In genomic region chr1:171313835-171314320, GRCh38 we compare ENCODE assay signal across 8 cellular contexts. TPM values are rescaled to one million over a fixed set of nuclear protein-coding genes. Genes with fewer than 3 reads are reported as not detected.
DNase-seq lines count a peak whose midpoint lies in the region; ATAC-seq and TF ChIP-seq lines count a peak whose summit lies in the region.

TSS of gene FMO4 (plus strand) at chr1:171314183. CDS start at chr1:171319826, 5,643 bp downstream.

- TF ChIP-seq CTCF in liver (IDR thresholded peaks at IDR 0.05; ENCODE audit: low read depth, low read length, missing input control) = peak; percentile 93

- H3K36me3 ChIP-seq in BLaER1 treated with 17β-estradiol and CSF1 and Interleukin-3, amounts not matched to agents 10 nM and 100 nM = no peaks in the 10 kb centered on the region
- peaks cover 0 to 5% (median under 1%) of the 10 kb centered on the region in 4 donors for H3K36me3 ChIP-seq in liver (ENCODE audit: control insufficient read depth in 4 of 4, insufficient read depth in 3 of 4, low read depth in 1 of 4, low read length in 3 of 4)

- peak; percentile 70 to 90 for DNase-seq in NCI-H524 (lab: John Stamatoyannopoulos, UW)
- DNase-seq in activated CD4-positive, alpha-beta T cell treated with anti-CD3 and anti-CD28 coated beads for 4 hours = peak; percentile 79 to 85
- peak; percentile 50 to 87 for DNase-seq in stimulated activated CD4-positive, alpha-beta T cell treated with anti-CD3 and anti-CD28 coated beads, Interleukin-4, amount 100 ng/mL, for 4 hours

- peak within 1 kb of the TSS; percentile 67 for H3K4me3 Mint-ChIP-seq in dendritic cell treated with granulocyte-macrophage colony-stimulating factor and Interleukin-4, amounts not matched to agents 40 ng/mL and 50 ng/mL, for 4 days

- H3K27me3 Mint-ChIP-seq in dendritic cell treated with granulocyte-macrophage colony-stimulating factor and Interleukin-4, amounts not matched to agents 40 ng/mL and 50 ng/mL, for 4 days = no peaks in the 10 kb centered on the region

- H3K27ac Mint-ChIP-seq in dendritic cell treated with granulocyte-macrophage colony-stimulating factor and Interleukin-4, amounts not matched to agents 40 ng/mL and 50 ng/mL, for 4 days = peak within 1 kb of the TSS; percentile 82

- peak; percentile 93 to 97 for TF ChIP-seq RAD21 in liver (IDR thresholded peaks at IDR 0.05)

- H3K4me3 ChIP-seq in BLaER1 treated with 17β-estradiol and CSF1 and Interleukin-3, amounts not matched to agents 10 nM and 100 nM = peak within 1 kb of the TSS in 3 of 10 experiments; percentile 30 to 45 (median 43); a peak in 6 of 20 replicates
- peak within 1 kb of the TSS; percentile 54 to 85 (median 57) for H3K4me3 ChIP-seq in liver (ENCODE audit: low read depth in 1 of 3, low read length in 3 of 3)

- H4K20me1 ChIP-seq in BLaER1 treated with 17β-estradiol and CSF1 and Interleukin-3, amounts not matched to agents 10 nM and 100 nM = no peaks in the 10 kb centered on the region

- peaks cover 0 to 13% (median 7%) of the 10 kb centered on the region in 11 experiments; a peak in 16 of 22 replicates for H3K9me3 ChIP-seq in BLaER1 treated with 17β-estradiol and CSF1 and Interleukin-3, amounts not matched to agents 10 nM and 100 nM (replicated peaks in 1 of 11)
- H3K9me3 ChIP-seq in liver (ENCODE audit: control insufficient read depth in 4 of 4, low read length in 3 of 4) = no peaks in the 10 kb centered on the region

- WGBS in liver = under 1% methylated on average over 10 of the region's 10 CpGs

- H3K4me2 ChIP-seq in BLaER1 treated with 17β-estradiol and CSF1 and Interleukin-3, amounts not matched to agents 10 nM and 100 nM = peak within 1 kb of the TSS in 8 of 11 experiments; percentile 0 to 55 (median 18); a peak in 9 of 22 replicates

- no peaks in the 10 kb centered on the region for H3K9me3 Mint-ChIP-seq in dendritic cell treated with granulocyte-macrophage colony-stimulating factor and Interleukin-4, amounts not matched to agents 40 ng/mL and 50 ng/mL, for 4 days

- peak within 1 kb of the TSS in 8 of 11 experiments; percentile 5 to 77 (median 52); a peak in 12 of 22 replicates for H3K27ac ChIP-seq in BLaER1 treated with 17β-estradiol and CSF1 and Interleukin-3, amounts not matched to agents 10 nM and 100 nM
- H3K27ac ChIP-seq in liver (ENCODE audit: low read depth in 1 of 2, low read length in 2 of 2) = peak within 1 kb of the TSS; percentile 87 to 89

- H3K4me1 ChIP-seq in BLaER1 treated with 17β-estradiol and CSF1 and Interleukin-3, amounts not matched to agents 10 nM and 100 nM = peaks cover 0 to 16% (median 1%) of the 10 kb centered on the region in 10 experiments; a peak in 4 of 20 replicates
- peaks cover 0 to 8% (median 5%) of the 10 kb centered on the region in 4 donors for H3K4me1 ChIP-seq in liver (ENCODE audit: control insufficient read depth in 4 of 4, insufficient read depth in 4 of 4, low read length in 3 of 4)

- ATAC-seq in GM19324 (IDR thresholded peaks at IDR 0.05; ENCODE audit: low FRiP score, unreplicated experiment) (peak; percentile 100), HG03460 (IDR thresholded peaks at IDR 0.05; ENCODE audit: unreplicated experiment) (peak; percentile 100)

- no peaks in the 10 kb centered on the region for H3K27me3 ChIP-seq in BLaER1 treated with 17β-estradiol and CSF1 and Interleukin-3, amounts not matched to agents 10 nM and 100 nM
- H3K27me3 ChIP-seq in liver (ENCODE audit: control insufficient read depth in 4 of 4, insufficient read depth in 4 of 4, low read length in 3 of 4) = no peaks in the 10 kb centered on the region

- peaks cover 9% of the 10 kb centered on the region for H3K4me1 Mint-ChIP-seq in dendritic cell treated with granulocyte-macrophage colony-stimulating factor and Interleukin-4, amounts not matched to agents 40 ng/mL and 50 ng/mL, for 4 days (ENCODE audit: low read depth)

- peak within 1 kb of the TSS in 5 of 11 experiments; percentile 27 to 75 (median 53); a peak in 9 of 22 replicates for H3K9ac ChIP-seq in BLaER1 treated with 17β-estradiol and CSF1 and Interleukin-3, amounts not matched to agents 10 nM and 100 nM
- peak within 1 kb of the TSS; percentile 91 to 94 for H3K9ac ChIP-seq in liver (ENCODE audit: low read depth in 1 of 2, low read length in 2 of 2)

- H3K36me3 Mint-ChIP-seq in dendritic cell treated with granulocyte-macrophage colony-stimulating factor and Interleukin-4, amounts not matched to agents 40 ng/mL and 50 ng/mL, for 4 days (ENCODE audit: low read depth) = no peaks in the 10 kb centered on the region

- intact Hi-C loops in dendritic cell treated with granulocyte-macrophage colony-stimulating factor and Interleukin-4, amounts not matched to agents 40 ng/mL and 50 ng/mL, for 4 days (cut with micrococcal nuclease) = loop anchor here (1.0 to 10.0 kb wide), 4 partner anchors 69 to 1419 kb away; partner anchors contain the start of genes KIFAP3, PRRC2C and SCYL3

TF ChIP-seq in liver, 16 proteins besides CTCF, POLR2A, EP300 and RAD21:
- TF ChIP-seq MAX (IDR thresholded peaks at IDR 0.05) = peak; percentile 71
- TF ChIP-seq SP1 (IDR thresholded peaks at IDR 0.05) = peak; percentile 88
- no peak for TF ChIP-seq FOXA1 (IDR thresholded peaks at IDR 0.05)
- peak; percentile 92 for TF ChIP-seq REST (IDR thresholded peaks at IDR 0.05)
- no peak for TF ChIP-seq EGR1 (IDR thresholded peaks at IDR 0.05; ENCODE audit: low read depth in 2 of 2)
- TF ChIP-seq JUND (IDR thresholded peaks at IDR 0.05) = peak; percentile 74 to 75
- peak; percentile 70 for TF ChIP-seq YY1 (IDR thresholded peaks at IDR 0.05)
- peak; percentile 48 for TF ChIP-seq FOXA2 (IDR thresholded peaks at IDR 0.05)
- peak; percentile 20 for TF ChIP-seq ATF3 (IDR thresholded peaks at IDR 0.05)
- peak; percentile 74 to 75 for TF ChIP-seq HNF4A (conservative IDR thresholded peaks at IDR 0.05)
- TF ChIP-seq GABPA (IDR thresholded peaks at IDR 0.05 in 1 of 2, conservative IDR thresholded peaks at IDR 0.05 in 1 of 2) = peak; percentile 30 to 73
- no peak for TF ChIP-seq ZBTB33 (IDR thresholded peaks at IDR 0.05)
- TF ChIP-seq TAF1 (conservative IDR thresholded peaks at IDR 0.05) = peak; percentile 56
- TF ChIP-seq NR2F2 (IDR thresholded peaks at IDR 0.05) = peak; percentile 55
- TF ChIP-seq RXRA (IDR thresholded peaks at IDR 0.05) = peak; percentile 66 to 69
- peak; percentile 19 for TF ChIP-seq HNF4G (IDR thresholded peaks at IDR 0.05)

RNA-seq across cellular contexts. Expression of gene FMO4, which starts in this region (rescaled TPM):
- total RNA-seq in liver = 10 to 100 TPM in 1 of 2 donors, 1 to 10 TPM in 1; 7.2 to 26.9 TPM
- 10 to 100 TPM in 1 of 2 donors, 1 to 10 TPM in 1; 7.6 to 11.0 TPM for polyA plus RNA-seq in liver
